In genomic region chr18:57009836-57010235, GRCh38 we compare ENCODE assay signal across 22 cellular contexts.
"Had no signal": no experiment of that assay in that cellular context is flagged by ENCODE, and none has a peak within 500 bp of the region (broad histone marks: within the 10 kb centered on the region; RNA-seq: fewer than 3 reads in every experiment).

No MANE protein-coding gene starts in this region.

- DNase-seq: islet precursor cell; left ventricle myocardium inferior; mesendoderm; naive thymus-derived CD4-positive, alpha-beta T cell; ovary; right lobe of liver; stimulated activated CD4-positive, alpha-beta T cell treated with anti-CD3 and anti-CD28 coated beads, Interleukin-12 subunit alpha, Interleukin-12 subunit beta, amount 100 ng/mL, for 4 hours; stimulated activated CD4-positive, alpha-beta T cell treated with anti-CD3 and anti-CD28 coated beads, Interleukin-15, amount 100 ng/mL, for 24 hours; stimulated activated CD4-positive, alpha-beta T cell treated with anti-CD3 and anti-CD28 coated beads, Interleukin-2, amount 100 ng/mL, for 24 hours; stimulated activated CD4-positive, alpha-beta T cell treated with anti-CD3 and anti-CD28 coated beads, Interleukin-4, amount 100 ng/mL, for 1 hour; stimulated activated naive B cell treated with anti-CD40 and anti-IgM and Interleukin-4, amounts not matched to agents 10 μg/mL and 1 μg/mL and 100 μg/mL, for 72 hours; stimulated activated naive CD8-positive, alpha-beta T cell treated with anti-CD3 and anti-CD28 coated beads, Interleukin-15, Interleukin-2, amounts not matched to agents 100 U/mL and 50 U/mL, for 24 hours; stomach; testis; thyroid gland; transverse colon; upper lobe of left lung had no signal

- H3K36me3 ChIP-seq: left ventricle myocardium inferior, ovary, right atrium auricular region, right lobe of liver, stomach, thyroid gland, transverse colon, upper lobe of left lung, vagina had no signal

- H3K9me3 ChIP-seq: left ventricle myocardium inferior, ovary, right atrium auricular region, right lobe of liver, stomach, testis, thyroid gland, transverse colon, upper lobe of left lung, vagina had no signal

- H3K27ac ChIP-seq: left ventricle myocardium inferior, ovary, right atrium auricular region, right lobe of liver, skin epidermis, stomach, testis, thyroid gland, transverse colon, upper lobe of left lung, vagina had no signal

- H3K4me1 ChIP-seq: right lobe of liver, testis, vagina had no signal

- H3K4me3 ChIP-seq: left ventricle myocardium inferior, lung, ovary, right atrium auricular region, right lobe of liver, skin epidermis, stomach, testis, thyroid gland, transverse colon, upper lobe of left lung, vagina had no signal

- H3K27me3 ChIP-seq: ovary, right atrium auricular region, right lobe of liver, stomach, testis, thyroid gland, transverse colon, upper lobe of left lung, vagina had no signal

- ATAC-seq: naive thymus-derived CD4-positive, alpha-beta T cell; natural killer cell treated with Interleukin-12 subunit alpha and Interleukin-12 subunit beta and Interleukin-15 and Interleukin-18, amount 100 ng/mL, for 72 hours; right lobe of liver; stimulated activated naive B cell treated with anti-CD40 and anti-IgM and Interleukin-4, amounts not matched to agents 10 μg/mL and 1 μg/mL and 100 μg/mL, for 72 hours; stimulated activated naive CD8-positive, alpha-beta T cell treated with anti-CD3 and anti-CD28 coated beads, Interleukin-15, Interleukin-2, amounts not matched to agents 100 U/mL and 50 U/mL, for 24 hours had no signal
